24 cellular contexts compared by ENCODE assay signal in genomic region chr3:49536875-49537533, GRCh38. TPM values are rescaled to one million over a fixed set of nuclear protein-coding genes. Genes with fewer than 3 reads are reported as not detected.
A peak's percentile ranks its signal among the peaks of the same experiment; 100 is the strongest.
DNase-seq lines count a peak whose midpoint lies in the region; ATAC-seq and TF ChIP-seq lines count a peak whose summit lies in the region.
"Had no signal": no experiment of that assay in that cellular context is flagged by ENCODE, and none has a peak within 500 bp of the region (broad histone marks: within the 10 kb centered on the region; RNA-seq: fewer than 3 reads in every experiment).

No MANE protein-coding gene starts in this region.

- H3K27me3 ChIP-seq in BLaER1 treated with 17β-estradiol and CSF1 and Interleukin-3, amounts not matched to agents 10 nM and 100 nM, result no peaks in the 10 kb centered on the region
- no peaks in the 10 kb centered on the region for H3K27me3 ChIP-seq in osteoblast (ENCODE audit: insufficient read depth, low read length)
- H3K27me3 ChIP-seq: adrenal gland, BE2C, brain microvascular endothelial cell, right atrium auricular region had no signal

- H3K4me1 Mint-ChIP-seq in naive thymus-derived CD8-positive, alpha-beta T cell, result peaks cover 0 to 8% (median 5%) of the 10 kb centered on the region in 4 donors

- TF ChIP-seq CTCF in RWPE1 (conservative IDR thresholded peaks at IDR 0.05; ENCODE audit: low read depth), result no peak
- no peak for TF ChIP-seq CTCF in osteoblast (IDR thresholded peaks at IDR 0.05; ENCODE audit: extremely low read depth, low read depth, low read length)

- H3K9ac ChIP-seq in BLaER1 treated with 17β-estradiol and CSF1 and Interleukin-3, amounts not matched to agents 10 nM and 100 nM, result peak overlapping the region in 5 of 11 experiments; percentile 9 to 51 (median 22); a peak in 3 of 22 replicates

- H3K4me3 Mint-ChIP-seq in naive thymus-derived CD8-positive, alpha-beta T cell, result no peak overlapping the region
- H3K4me3 Mint-ChIP-seq: activated T-cell treated with anti-CD3 and anti-CD28 coated beads, Interleukin-2, amount 50 U/mL, for 24 hours had no signal

- H3K4me3 ChIP-seq in BLaER1 treated with 17β-estradiol and CSF1 and Interleukin-3, amounts not matched to agents 10 nM and 100 nM, result no peak overlapping the region
- no peak overlapping the region for H3K4me3 ChIP-seq in osteoblast (ENCODE audit: insufficient read depth, low read length)
- H3K4me3 ChIP-seq: adrenal gland, lung, right atrium auricular region, thoracic aorta had no signal

- no peaks in the 10 kb centered on the region for H3K27me3 Mint-ChIP-seq in naive thymus-derived CD8-positive, alpha-beta T cell
- H3K27me3 Mint-ChIP-seq: activated T-cell treated with anti-CD3 and anti-CD28 coated beads, Interleukin-2, amount 50 U/mL, for 24 hours had no signal

- CTCF ChIA-PET in RWPE1 (lab: Yijun Ruan, JAX), result interaction anchor here (1.0 kb wide), 1 partner anchor 135 kb away, joined by 4 read pairs; no protein-coding TSS in a partner anchor

- H3K9me3 Mint-ChIP-seq in naive thymus-derived CD8-positive, alpha-beta T cell, result no peaks in the 10 kb centered on the region
- H3K9me3 Mint-ChIP-seq: activated T-cell treated with anti-CD3 and anti-CD28 coated beads, Interleukin-2, amount 50 U/mL, for 24 hours had no signal

- peak overlapping the region in 9 of 11 experiments; percentile 29 to 46 (median 37); a peak in 12 of 22 replicates for H3K4me2 ChIP-seq in BLaER1 treated with 17β-estradiol and CSF1 and Interleukin-3, amounts not matched to agents 10 nM and 100 nM
- no peak overlapping the region for H3K4me2 ChIP-seq in osteoblast (ENCODE audit: insufficient read depth, low read length)

- peak overlapping the region in 2 of 10 donors; percentile 32 to 69 for H3K27ac Mint-ChIP-seq in naive thymus-derived CD8-positive, alpha-beta T cell
- H3K27ac Mint-ChIP-seq: activated T-cell treated with anti-CD3 and anti-CD28 coated beads, Interleukin-2, amount 50 U/mL, for 24 hours had no signal

- POLR2A ChIA-PET in RWPE1 (lab: Yijun Ruan, JAX; ENCODE audit: low non-redundant PET), result interaction anchor here (1.6 kb wide), 1 partner anchor 136 kb away, joined by 4 read pairs; no protein-coding TSS in a partner anchor
- POLR2A ChIA-PET in naive thymus-derived CD8-positive, alpha-beta T cell (lab: Charles Lee), result interaction anchor here (0.6 to 1.0 kb wide), 3 partner anchors 136 to 410 kb away, joined by 3 to 5 read pairs (median 3); no protein-coding TSS in a partner anchor

- no peak overlapping the region for H2AFZ ChIP-seq in osteoblast (ENCODE audit: low read length)

- no peak for DNase-seq in RWPE1 (ENCODE audit: low spot score)
- DNase-seq in islet precursor cell, result peak; percentile 75
- DNase-seq in osteoblast (ENCODE audit: insufficient read length, low spot score, missing footprints), result peak; percentile 65
- no peak for DNase-seq in NCI-H146 treated with DMSO at 0.1 percent for 48 hours (lab: John Stamatoyannopoulos, UW; ENCODE audit: unreplicated experiment)
- DNase-seq in naive thymus-derived CD8-positive, alpha-beta T cell, result no peak
- DNase-seq in LoVo (ENCODE audit: low spot score), result no peak
- DNase-seq: activated CD8-positive, alpha-beta memory T cell treated with anti-CD3 and anti-CD28 coated beads for 24 hours; activated T-cell treated with anti-CD3 and anti-CD28 coated beads, Interleukin-2, amount 50 U/mL, for 24 hours; BE2C; brain microvascular endothelial cell; cortex of kidney; HCEC 1CT; NCI-H510A treated with DMSO at 0.1 percent for 48 hours; NK-92 treated with Interleukin-12 subunit alpha and Interleukin-12 subunit beta, amount 100 ng/mL, for 24 hours; occipital lobe; stimulated activated naive CD4-positive, alpha-beta T cell treated with Interleukin-2 at 50 U/mL for 16 hours had no signal

- ATAC-seq in naive thymus-derived CD8-positive, alpha-beta T cell, result no peak
- no peak for ATAC-seq in HG03139 (IDR thresholded peaks at IDR 0.05; ENCODE audit: unreplicated experiment)
- ATAC-seq: Panc1 had no signal

- peaks cover 9 to 24% (median 19%) of the 10 kb centered on the region in 11 experiments; a peak in 21 of 22 replicates for H3K36me3 ChIP-seq in BLaER1 treated with 17β-estradiol and CSF1 and Interleukin-3, amounts not matched to agents 10 nM and 100 nM
- H3K36me3 ChIP-seq in osteoblast (ENCODE audit: insufficient read depth, low read length), result no peaks in the 10 kb centered on the region
- H3K36me3 ChIP-seq: BE2C had no signal

- peaks cover 0 to 3% (median 0%) of the 10 kb centered on the region in 11 experiments; a peak in 3 of 22 replicates for H4K20me1 ChIP-seq in BLaER1 treated with 17β-estradiol and CSF1 and Interleukin-3, amounts not matched to agents 10 nM and 100 nM
- H4K20me1 ChIP-seq in osteoblast (ENCODE audit: insufficient read depth, low read length), result no peaks in the 10 kb centered on the region

- peaks cover 0 to 19% (median 0%) of the 10 kb centered on the region in 3 donors for H3K36me3 Mint-ChIP-seq in naive thymus-derived CD8-positive, alpha-beta T cell

- H3K79me2 ChIP-seq in osteoblast (ENCODE audit: insufficient read depth, low read length), result no peaks in the 10 kb centered on the region

- peak overlapping the region in 8 of 11 experiments; percentile 21 to 65 (median 49); a peak in 15 of 22 replicates for H3K27ac ChIP-seq in BLaER1 treated with 17β-estradiol and CSF1 and Interleukin-3, amounts not matched to agents 10 nM and 100 nM
- H3K27ac ChIP-seq in RWPE1 (peak overlapping the region; percentile 36), osteoblast (ENCODE audit: low read depth, low read length) (no peak overlapping the region)
- H3K27ac ChIP-seq: brain microvascular endothelial cell, HL-60, right atrium auricular region, thoracic aorta had no signal

- peaks cover 7 to 45% (median 33%) of the 10 kb centered on the region in 10 experiments for H3K4me1 ChIP-seq in BLaER1 treated with 17β-estradiol and CSF1 and Interleukin-3, amounts not matched to agents 10 nM and 100 nM
- H3K4me1 ChIP-seq in osteoblast (ENCODE audit: insufficient read depth, low read length), result peaks cover 18% of the 10 kb centered on the region
- H3K4me1 ChIP-seq: BE2C had no signal

- H3K9me3 ChIP-seq in BLaER1 treated with 17β-estradiol and CSF1 and Interleukin-3, amounts not matched to agents 10 nM and 100 nM (replicated peaks in 1 of 11), result no peaks in the 10 kb centered on the region
- H3K9me3 ChIP-seq in osteoblast (ENCODE audit: low read depth, low read length), result no peaks in the 10 kb centered on the region
- H3K9me3 ChIP-seq: adrenal gland, BE2C, right atrium auricular region, thoracic aorta had no signal

RNA-seq across cellular contexts. Expression of gene BSN, which starts 17.3 kb away (rescaled TPM):
- under 0.01 and 0.29 TPM in 2 replicates for total RNA-seq in osteoblast
- total RNA-seq in naive thymus-derived CD8-positive, alpha-beta T cell, result under 1 TPM; 0.22 to 0.23 TPM
- under 1 TPM in 1 of 3 donors, not detected in 2; 0.19 TPM for polyA plus RNA-seq in naive thymus-derived CD8-positive, alpha-beta T cell

Comparison
In these comparisons a context has a peak if more than half of its experiments do, and no peak if none do; other contexts are left out.
1. DNase-seq: peak in islet precursor cell (single experiment) and osteoblast (single experiment); none in RWPE1 (single experiment), NCI-H146 treated with DMSO at 0.1 percent for 48 hours (single experiment), naive thymus-derived CD8-positive, alpha-beta T cell (0 of 10) and LoVo (single experiment).